In the genomic region with DNA sequence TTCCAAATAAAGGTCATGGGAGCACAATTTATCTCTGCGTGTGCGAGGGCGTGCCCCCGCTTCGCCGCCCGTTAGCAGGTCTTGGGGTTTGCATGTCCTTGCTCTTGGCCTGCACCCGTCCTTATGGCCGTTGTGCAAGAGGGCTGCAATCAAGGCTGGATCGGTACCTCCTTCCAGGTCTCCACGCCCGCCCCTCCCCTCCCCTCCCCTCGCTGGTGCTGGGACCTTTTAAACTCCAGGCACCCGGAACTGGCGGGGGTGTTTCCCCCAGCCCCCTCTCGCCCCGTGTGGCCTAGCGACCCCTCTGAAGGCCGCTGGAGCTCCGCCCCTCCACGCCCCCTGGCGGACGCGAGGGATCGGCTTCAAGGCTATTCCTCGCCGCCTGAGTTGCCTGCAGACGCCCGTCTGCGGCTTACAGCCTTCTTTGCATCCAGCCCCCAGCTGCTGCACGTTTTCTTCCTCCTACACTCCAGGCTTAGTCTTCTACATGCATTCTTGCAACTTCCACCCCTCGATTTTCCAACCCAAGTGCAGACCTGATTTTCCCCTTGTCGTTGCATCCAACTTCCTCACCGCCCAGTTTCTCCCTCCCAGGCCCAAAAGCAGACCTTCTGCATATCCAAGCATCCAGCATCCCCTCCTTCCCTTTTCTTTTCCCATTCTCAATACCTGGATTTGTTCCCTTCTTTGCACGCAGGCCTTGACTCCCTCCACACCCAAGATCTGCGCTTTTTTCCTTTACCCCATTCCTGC, we compare ENCODE assay signal across 1 cellular context.
TF ChIP-seq lines count a peak whose summit lies in the region.

No MANE protein-coding gene starts in this region.

TF ChIP-seq in HepG2, 621 proteins besides CTCF, POLR2A, EP300 and RAD21 (continued from another document and continues in another):
- TF ChIP-seq TAF15 (IDR thresholded peaks at IDR 0.05; ENCODE audit: low read depth, low read length, poor library complexity, severe bottlenecking) (peak; percentile 98), ZFP90 (CRISPR knock-in tag; IDR thresholded peaks at IDR 0.05; ENCODE audit: borderline replicate concordance) (peak; percentile 88), NFE2 (CRISPR knock-in tag; IDR thresholded peaks at IDR 0.05) (no peak), ZNF354B (CRISPR knock-in tag; IDR thresholded peaks at IDR 0.05) (peak; percentile 93), TGIF2 (CRISPR knock-in tag; IDR thresholded peaks at IDR 0.05) (peak; percentile 84), JUN (CRISPR knock-in tag; IDR thresholded peaks at IDR 0.05) (no peak), ELF3 (CRISPR knock-in tag; IDR thresholded peaks at IDR 0.05) (peak; percentile 81), ZNF883 (CRISPR knock-in tag; IDR thresholded peaks at IDR 0.05; ENCODE audit: not compliant biosample characterization) (peak; percentile 30), ZNF770 (CRISPR knock-in tag; IDR thresholded peaks at IDR 0.05) (no peak; the same call in 1 of the 2 replicates), IKZF4 (CRISPR knock-in tag; IDR thresholded peaks at IDR 0.05; ENCODE audit: borderline replicate concordance, low read depth, not compliant biosample characterization) (no peak), ATF7-NPFF (CRISPR knock-in tag; IDR thresholded peaks at IDR 0.05; ENCODE audit: low read depth) (peak; percentile 66; the same call in 1 of the 2 replicates), FOSL2 (CRISPR knock-in tag; IDR thresholded peaks at IDR 0.05) (peak; percentile 76), KLF6 (CRISPR knock-in tag; IDR thresholded peaks at IDR 0.05) (peak; percentile 61), SOX13 (IDR thresholded peaks at IDR 0.05) (peak; percentile 87), SOX13 (CRISPR knock-in tag; conservative IDR thresholded peaks at IDR 0.05 in 1 of 2, IDR thresholded peaks at IDR 0.05 in 1 of 2) (peak; percentile 59 to 92; a peak in 3 of 4 replicates), ZNF362 (CRISPR knock-in tag; IDR thresholded peaks at IDR 0.05; ENCODE audit: borderline replicate concordance) (peak; percentile 62; the same call in 1 of the 2 replicates), TAF1 (CRISPR knock-in tag; IDR thresholded peaks at IDR 0.05) (peak; percentile 68), ZNF773 (CRISPR knock-in tag; IDR thresholded peaks at IDR 0.05; ENCODE audit: borderline replicate concordance) (no peak), ZNF335 (CRISPR knock-in tag; IDR thresholded peaks at IDR 0.05) (no peak), RBAK (CRISPR knock-in tag; IDR thresholded peaks at IDR 0.05) (no peak), MAFF (IDR thresholded peaks at IDR 0.05; ENCODE audit: low read depth, low read length) (0 out of 2 replicates have a peak, but pooled peaks have one; percentile 13), ZNF777 (CRISPR knock-in tag; IDR thresholded peaks at IDR 0.05) (peak; percentile 35; the same call in 1 of the 2 replicates), ZNF547 (CRISPR knock-in tag; IDR thresholded peaks at IDR 0.05) (peak; percentile 78), TP53 (CRISPR knock-in tag; conservative IDR thresholded peaks at IDR 0.05) (0 out of 2 replicates have a peak, but pooled peaks have one; percentile 29), HNF4A (CRISPR knock-in tag; IDR thresholded peaks at IDR 0.05) (peak; percentile 99), ZNF766 (CRISPR knock-in tag; IDR thresholded peaks at IDR 0.05; ENCODE audit: borderline replicate concordance) (no peak), ATRX (CRISPR knock-in tag; IDR thresholded peaks at IDR 0.05; ENCODE audit: borderline replicate concordance) (no peak), MED1 (CRISPR knock-in tag; IDR thresholded peaks at IDR 0.05) (peak; percentile 94), XRCC5 (optimal IDR thresholded peaks at IDR 0.05; ENCODE audit: low read length) (peak; percentile 89), CREB1 (IDR thresholded peaks at IDR 0.05) (peak; percentile 35; the same call in 1 of the 2 replicates), CREB1 (CRISPR knock-in tag; IDR thresholded peaks at IDR 0.05) (peak; percentile 36; the same call in 1 of the 2 replicates), LBX2 (CRISPR knock-in tag; IDR thresholded peaks at IDR 0.05; ENCODE audit: borderline replicate concordance) (no peak), ZNF263 (CRISPR knock-in tag; IDR thresholded peaks at IDR 0.05) (peak; percentile 85), PLRG1 (conservative IDR thresholded peaks at IDR 0.05) (no peak), KMT2B (CRISPR knock-in tag; IDR thresholded peaks at IDR 0.05) (peak; percentile 61; the same call in 1 of the 2 replicates), GATA4 (IDR thresholded peaks at IDR 0.05; ENCODE audit: borderline replicate concordance, low read depth) (no peak; the same call in 1 of the 2 replicates), BCL3 (CRISPR knock-in tag; IDR thresholded peaks at IDR 0.05) (peak; percentile 28; the same call in 1 of the 2 replicates), ZBTB7A (CRISPR knock-in tag; IDR thresholded peaks at IDR 0.05) (peak; percentile 98), ZNF570 (CRISPR knock-in tag; IDR thresholded peaks at IDR 0.05; ENCODE audit: borderline replicate concordance) (no peak; the same call in 1 of the 2 replicates), PPARG (CRISPR knock-in tag; conservative IDR thresholded peaks at IDR 0.05) (0 out of 2 replicates have a peak, but pooled peaks have one; percentile 7), RFXANK (CRISPR knock-in tag; IDR thresholded peaks at IDR 0.05) (no peak), ZNF83 (CRISPR knock-in tag; IDR thresholded peaks at IDR 0.05; ENCODE audit: borderline replicate concordance) (no peak; the same call in 1 of the 2 replicates), ZNF317 (CRISPR knock-in tag; IDR thresholded peaks at IDR 0.05) (peak; percentile 86), WIZ (CRISPR knock-in tag; IDR thresholded peaks at IDR 0.05) (no peak), STAG1 (CRISPR knock-in tag; IDR thresholded peaks at IDR 0.05) (peak; percentile 53), MYC (CRISPR knock-in tag; IDR thresholded peaks at IDR 0.05; ENCODE audit: borderline replicate concordance) (peak; percentile 91; the same call in 1 of the 2 replicates), ZNF598 (CRISPR knock-in tag; IDR thresholded peaks at IDR 0.05; ENCODE audit: borderline replicate concordance) (no peak; the same call in 1 of the 2 replicates)
- TF ChIP-seq, protein P1, sequence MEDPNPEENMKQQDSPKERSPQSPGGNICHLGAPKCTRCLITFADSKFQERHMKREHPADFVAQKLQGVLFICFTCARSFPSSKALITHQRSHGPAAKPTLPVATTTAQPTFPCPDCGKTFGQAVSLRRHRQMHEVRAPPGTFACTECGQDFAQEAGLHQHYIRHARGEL (CRISPR knock-in tag; IDR thresholded peaks at IDR 0.05), result no peak
- TF ChIP-seq, protein P2, sequence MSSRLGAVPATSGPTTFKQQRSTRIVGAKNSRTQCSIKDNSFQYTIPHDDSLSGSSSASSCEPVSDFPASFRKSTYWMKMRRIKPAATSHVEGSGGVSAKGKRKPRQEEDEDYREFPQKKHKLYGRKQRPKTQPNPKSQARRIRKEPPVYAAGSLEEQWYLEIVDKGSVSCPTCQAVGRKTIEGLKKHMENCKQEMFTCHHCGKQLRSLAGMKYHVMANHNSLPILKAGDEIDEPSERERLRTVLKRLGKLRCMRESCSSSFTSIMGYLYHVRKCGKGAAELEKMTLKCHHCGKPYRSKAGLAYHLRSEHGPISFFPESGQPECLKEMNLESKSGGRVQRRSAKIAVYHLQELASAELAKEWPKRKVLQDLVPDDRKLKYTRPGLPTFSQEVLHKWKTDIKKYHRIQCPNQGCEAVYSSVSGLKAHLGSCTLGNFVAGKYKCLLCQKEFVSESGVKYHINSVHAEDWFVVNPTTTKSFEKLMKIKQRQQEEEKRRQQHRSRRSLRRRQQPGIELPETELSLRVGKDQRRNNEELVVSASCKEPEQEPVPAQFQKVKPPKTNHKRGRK (CRISPR knock-in tag; IDR thresholded peaks at IDR 0.05), result peak; percentile 58; the same call in 1 of the 2 replicates
- TF ChIP-seq, protein P3, sequence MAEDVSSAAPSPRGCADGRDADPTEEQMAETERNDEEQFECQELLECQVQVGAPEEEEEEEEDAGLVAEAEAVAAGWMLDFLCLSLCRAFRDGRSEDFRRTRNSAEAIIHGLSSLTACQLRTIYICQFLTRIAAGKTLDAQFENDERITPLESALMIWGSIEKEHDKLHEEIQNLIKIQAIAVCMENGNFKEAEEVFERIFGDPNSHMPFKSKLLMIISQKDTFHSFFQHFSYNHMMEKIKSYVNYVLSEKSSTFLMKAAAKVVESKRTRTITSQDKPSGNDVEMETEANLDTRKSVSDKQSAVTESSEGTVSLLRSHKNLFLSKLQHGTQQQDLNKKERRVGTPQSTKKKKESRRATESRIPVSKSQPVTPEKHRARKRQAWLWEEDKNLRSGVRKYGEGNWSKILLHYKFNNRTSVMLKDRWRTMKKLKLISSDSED (CRISPR knock-in tag; IDR thresholded peaks at IDR 0.05), result 0 out of 2 replicates have a peak, but pooled peaks have one; percentile 60
- TF ChIP-seq, protein P4, sequence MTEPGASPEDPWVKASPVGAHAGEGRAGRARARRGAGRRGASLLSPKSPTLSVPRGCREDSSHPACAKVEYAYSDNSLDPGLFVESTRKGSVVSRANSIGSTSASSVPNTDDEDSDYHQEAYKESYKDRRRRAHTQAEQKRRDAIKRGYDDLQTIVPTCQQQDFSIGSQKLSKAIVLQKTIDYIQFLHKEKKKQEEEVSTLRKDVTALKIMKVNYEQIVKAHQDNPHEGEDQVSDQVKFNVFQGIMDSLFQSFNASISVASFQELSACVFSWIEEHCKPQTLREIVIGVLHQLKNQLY (CRISPR knock-in tag; IDR thresholded peaks at IDR 0.05), result peak; percentile 12; the same call in 1 of the 2 replicates
- TF ChIP-seq, protein P5, sequence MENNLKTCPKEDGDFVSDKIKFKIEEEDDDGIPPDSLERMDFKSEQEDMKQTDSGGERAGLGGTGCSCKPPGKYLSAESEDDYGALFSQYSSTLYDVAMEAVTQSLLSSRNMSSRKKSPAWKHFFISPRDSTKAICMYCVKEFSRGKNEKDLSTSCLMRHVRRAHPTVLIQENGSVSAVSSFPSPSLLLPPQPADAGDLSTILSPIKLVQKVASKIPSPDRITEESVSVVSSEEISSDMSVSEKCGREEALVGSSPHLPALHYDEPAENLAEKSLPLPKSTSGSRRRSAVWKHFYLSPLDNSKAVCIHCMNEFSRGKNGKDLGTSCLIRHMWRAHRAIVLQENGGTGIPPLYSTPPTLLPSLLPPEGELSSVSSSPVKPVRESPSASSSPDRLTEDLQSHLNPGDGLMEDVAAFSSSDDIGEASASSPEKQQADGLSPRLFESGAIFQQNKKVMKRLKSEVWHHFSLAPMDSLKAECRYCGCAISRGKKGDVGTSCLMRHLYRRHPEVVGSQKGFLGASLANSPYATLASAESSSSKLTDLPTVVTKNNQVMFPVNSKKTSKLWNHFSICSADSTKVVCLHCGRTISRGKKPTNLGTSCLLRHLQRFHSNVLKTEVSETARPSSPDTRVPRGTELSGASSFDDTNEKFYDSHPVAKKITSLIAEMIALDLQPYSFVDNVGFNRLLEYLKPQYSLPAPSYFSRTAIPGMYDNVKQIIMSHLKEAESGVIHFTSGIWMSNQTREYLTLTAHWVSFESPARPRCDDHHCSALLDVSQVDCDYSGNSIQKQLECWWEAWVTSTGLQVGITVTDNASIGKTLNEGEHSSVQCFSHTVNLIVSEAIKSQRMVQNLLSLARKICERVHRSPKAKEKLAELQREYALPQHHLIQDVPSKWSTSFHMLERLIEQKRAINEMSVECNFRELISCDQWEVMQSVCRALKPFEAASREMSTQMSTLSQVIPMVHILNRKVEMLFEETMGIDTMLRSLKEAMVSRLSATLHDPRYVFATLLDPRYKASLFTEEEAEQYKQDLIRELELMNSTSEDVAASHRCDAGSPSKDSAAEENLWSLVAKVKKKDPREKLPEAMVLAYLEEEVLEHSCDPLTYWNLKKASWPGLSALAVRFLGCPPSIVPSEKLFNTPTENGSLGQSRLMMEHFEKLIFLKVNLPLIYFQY (CRISPR knock-in tag; IDR thresholded peaks at IDR 0.05; ENCODE audit: borderline replicate concordance), result peak; percentile 54; the same call in 1 of the 2 replicates
- TF ChIP-seq, protein P6, sequence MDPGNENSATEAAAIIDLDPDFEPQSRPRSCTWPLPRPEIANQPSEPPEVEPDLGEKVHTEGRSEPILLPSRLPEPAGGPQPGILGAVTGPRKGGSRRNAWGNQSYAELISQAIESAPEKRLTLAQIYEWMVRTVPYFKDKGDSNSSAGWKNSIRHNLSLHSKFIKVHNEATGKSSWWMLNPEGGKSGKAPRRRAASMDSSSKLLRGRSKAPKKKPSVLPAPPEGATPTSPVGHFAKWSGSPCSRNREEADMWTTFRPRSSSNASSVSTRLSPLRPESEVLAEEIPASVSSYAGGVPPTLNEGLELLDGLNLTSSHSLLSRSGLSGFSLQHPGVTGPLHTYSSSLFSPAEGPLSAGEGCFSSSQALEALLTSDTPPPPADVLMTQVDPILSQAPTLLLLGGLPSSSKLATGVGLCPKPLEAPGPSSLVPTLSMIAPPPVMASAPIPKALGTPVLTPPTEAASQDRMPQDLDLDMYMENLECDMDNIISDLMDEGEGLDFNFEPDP (CRISPR knock-in tag; conservative IDR thresholded peaks at IDR 0.05), result no peak
